Comparison of ENCODE assay signal across 9 cellular contexts in the genomic region with DNA sequence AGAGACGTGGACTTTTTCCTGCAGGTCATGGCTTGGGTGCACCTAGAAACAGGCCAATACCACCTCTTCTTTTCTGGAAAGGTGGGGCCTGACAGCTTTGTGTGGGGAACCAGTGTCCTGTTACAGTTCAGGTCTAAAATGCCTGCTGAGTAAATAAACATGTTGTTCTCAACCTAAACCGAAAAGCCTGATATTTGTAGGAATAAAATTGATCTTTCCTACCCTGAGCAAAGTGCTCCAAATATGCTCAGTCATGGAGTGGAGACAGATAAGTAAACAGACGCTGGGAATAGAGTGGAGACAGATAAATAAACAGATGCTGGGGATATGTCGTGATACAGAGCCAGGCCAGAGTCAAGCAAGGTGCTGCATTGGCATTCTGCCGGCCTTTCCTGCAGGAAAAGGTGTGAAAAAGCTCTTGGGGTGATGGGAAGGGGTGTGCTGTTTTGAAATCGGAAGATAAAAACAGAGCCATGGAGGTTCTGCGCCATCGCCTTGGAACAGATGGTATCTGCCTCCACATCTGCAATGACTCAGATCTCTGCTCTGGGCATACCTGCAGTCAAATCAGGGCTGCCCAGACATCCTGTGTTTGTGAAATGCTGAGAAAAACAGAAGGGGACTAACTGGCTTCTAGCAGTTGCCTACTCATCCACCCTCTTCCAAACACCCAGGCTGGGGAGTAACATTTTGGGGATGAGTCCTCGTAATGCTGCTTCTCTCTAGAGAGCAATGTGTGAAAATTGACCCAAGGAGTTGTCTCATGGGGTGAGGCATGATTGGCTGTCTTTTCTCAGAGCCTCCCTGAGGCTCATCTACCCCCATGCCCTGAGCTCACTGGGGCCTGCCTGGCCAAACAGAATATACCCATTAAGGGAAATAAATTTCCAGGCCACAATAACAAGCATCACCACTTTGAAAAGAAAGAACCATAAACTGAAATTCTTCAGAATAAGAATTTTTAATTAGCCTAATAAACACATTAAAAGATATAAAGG. TPM values are rescaled to one million over a fixed set of nuclear protein-coding genes. Genes with fewer than 3 reads are reported as not detected.
DNase-seq lines count a peak whose midpoint lies in the region; ATAC-seq and TF ChIP-seq lines count a peak whose summit lies in the region.
"Had no signal": no experiment of that assay in that cellular context is flagged by ENCODE, and none has a peak within 500 bp of the region (broad histone marks: within the 10 kb centered on the region; RNA-seq: fewer than 3 reads in every experiment).

No MANE protein-coding gene starts in this region.

- no peaks in the 10 kb centered on the region for H3K79me2 ChIP-seq in Karpas-422 (ENCODE audit: low read length)

- H3K27ac Mint-ChIP-seq in endodermal cell (peak overlapping the region; percentile 76), type B pancreatic cell (no peak overlapping the region)

- WGBS in endodermal cell (ENCODE audit: insufficient coverage in 1 of 2, insufficient read length in 1 of 2), 2 experiments, result 76 to 85% methylated on average over 6 to 8 of the region's 9 CpGs

- TF ChIP-seq CTCF in endodermal cell (conservative IDR thresholded peaks at IDR 0.05) (no peak), type B pancreatic cell (conservative IDR thresholded peaks at IDR 0.05) (no peak)

- H3K27me3 ChIP-seq in endodermal cell (ENCODE audit: control insufficient read depth, insufficient read depth, low read length, poor library complexity, severe bottlenecking) (no peaks in the 10 kb centered on the region), Karpas-422 (ENCODE audit: low read length) (no peaks in the 10 kb centered on the region)

- peaks cover 21% of the 10 kb centered on the region for H3K4me1 Mint-ChIP-seq in endodermal cell
- H3K4me1 Mint-ChIP-seq in type B pancreatic cell (ENCODE audit: unreplicated experiment), result peaks cover 16% of the 10 kb centered on the region

- H3K9me3 Mint-ChIP-seq in endodermal cell (no peaks in the 10 kb centered on the region), type B pancreatic cell (no peaks in the 10 kb centered on the region)

- H2AFZ ChIP-seq in Karpas-422 (ENCODE audit: low read length), result no peak overlapping the region

- H3K36me3 Mint-ChIP-seq in endodermal cell (ENCODE audit: low read depth), result no peaks in the 10 kb centered on the region
- H3K36me3 Mint-ChIP-seq in type B pancreatic cell, result no peaks in the 10 kb centered on the region

- no peaks in the 10 kb centered on the region for H3K9me2 ChIP-seq in Karpas-422 (replicated peaks; ENCODE audit: insufficient read depth, low read length)

- no peak overlapping the region for H3K9ac ChIP-seq in endodermal cell (ENCODE audit: extremely low read depth, low read length, poor library complexity, severe bottlenecking)
- H3K9ac ChIP-seq in Karpas-422 (ENCODE audit: low read length), result no peak overlapping the region; the same call in 1 of the 2 replicates

- no peaks in the 10 kb centered on the region for H3K9me3 ChIP-seq in endodermal cell (ENCODE audit: control insufficient read depth, low read length)
- no peaks in the 10 kb centered on the region for H3K9me3 ChIP-seq in Karpas-422 (ENCODE audit: low read length)

- DNase-seq in COLO668 (lab: John Stamatoyannopoulos, UW; ENCODE audit: unreplicated experiment) (peak; percentile 35), endodermal cell (peak; percentile 68), type B pancreatic cell (ENCODE audit: extremely low spot score, unreplicated experiment) (no peak), left cardiac atrium (no peak), Karpas-422 (no peak), epidermal melanocyte (ENCODE audit: insufficient read length, low spot score) (no peak)

- H3K27me3 Mint-ChIP-seq in endodermal cell (ENCODE audit: insufficient read depth) (no peaks in the 10 kb centered on the region), type B pancreatic cell (no peaks in the 10 kb centered on the region)

- H3K4me1 ChIP-seq in endodermal cell (ENCODE audit: control insufficient read depth, insufficient read depth, low read length) (no peaks in the 10 kb centered on the region), Karpas-422 (ENCODE audit: low read length) (peaks cover 12% of the 10 kb centered on the region)

- no peaks in the 10 kb centered on the region for H4K20me1 ChIP-seq in Karpas-422 (ENCODE audit: insufficient read depth, low read depth, low read length)

- H3K36me3 ChIP-seq in endodermal cell (ENCODE audit: control insufficient read depth, insufficient read depth, low read length) (no peaks in the 10 kb centered on the region), Karpas-422 (ENCODE audit: insufficient read depth, low read length) (no peaks in the 10 kb centered on the region)

- H3K27ac ChIP-seq in endodermal cell (ENCODE audit: low read depth, low read length), result no peak overlapping the region
- no peak overlapping the region for H3K27ac ChIP-seq in Karpas-422 (ENCODE audit: low read length)

- no peak overlapping the region for H3K4me2 ChIP-seq in Karpas-422 (ENCODE audit: low read depth, low read length, poor library complexity, severe bottlenecking)

- H3K4me3 Mint-ChIP-seq in endodermal cell (no peak overlapping the region), type B pancreatic cell (no peak overlapping the region)

- ATAC-seq in GM19328 (IDR thresholded peaks at IDR 0.05; ENCODE audit: unreplicated experiment) (peak; percentile 70), HG03460 (IDR thresholded peaks at IDR 0.05; ENCODE audit: unreplicated experiment) (peak; percentile 88), left cardiac atrium (no peak)

- H3K4me3 ChIP-seq in endodermal cell (ENCODE audit: low read length), result no peak overlapping the region
- H3K4me3 ChIP-seq in Karpas-422 (ENCODE audit: low read length), result no peak overlapping the region
- H3K4me3 ChIP-seq: lung had no signal

- intact Hi-C loops in left cardiac atrium (cut with DNase I), result no loop called here

RNA-seq across cellular contexts. Expression of gene TRPV2, which starts 16.8 kb away (rescaled TPM):
- 1 to 10 TPM in 1 of 2 donors, under 1 TPM in 1; 0.51 to 1.1 TPM for total RNA-seq in endodermal cell
- polyA plus RNA-seq in endodermal cell (2013, experiment 1 of 2), result 1.4 TPM
- polyA plus RNA-seq in endodermal cell (2013, experiment 2 of 2), result 2.1 TPM
- total RNA-seq in type B pancreatic cell (ENCODE audit: low replicate concordance), result 0.52 and 1.7 TPM in 2 replicates
- 10 to 100 TPM; 14.3 to 21.1 TPM for total RNA-seq in left cardiac atrium
- 14.2 and 30.1 TPM in 2 replicates for total RNA-seq in Karpas-422 (2014; rRNA removed; shearing (Covaris generic); ENCODE audit: low replicate concordance)

RNA-seq across cellular contexts. Expression of gene UBB, which starts 17.7 kb away (rescaled TPM):
- total RNA-seq in endodermal cell (1,000 to 10,000 TPM; 1,658 to 1,721 TPM), type B pancreatic cell (ENCODE audit: low replicate concordance) (1,306 and 1,802 TPM in 2 replicates), left cardiac atrium (1,000 to 10,000 TPM; 1,163 to 1,195 TPM)
- 2,166 TPM for polyA plus RNA-seq in endodermal cell (2013, experiment 1 of 2)
- polyA plus RNA-seq in endodermal cell (2013, experiment 2 of 2), result 2,122 TPM
- 1,060 and 1,155 TPM in 2 replicates for total RNA-seq in Karpas-422 (2014; rRNA removed; shearing (Covaris generic); ENCODE audit: low replicate concordance)

RNA-seq across cellular contexts. Expression of gene CENPV, which starts 45.3 kb away (rescaled TPM):
- total RNA-seq in endodermal cell (100 to 1,000 TPM; 109 to 202 TPM), type B pancreatic cell (ENCODE audit: low replicate concordance) (42.9 and 152 TPM in 2 replicates), left cardiac atrium (10 to 100 TPM; 14.4 to 19.8 TPM)
- polyA plus RNA-seq in endodermal cell (2013, experiment 1 of 2), result 391 TPM
- polyA plus RNA-seq in endodermal cell (2013, experiment 2 of 2), result 343 TPM
- 25.6 and 69.7 TPM in 2 replicates for total RNA-seq in Karpas-422 (2014; rRNA removed; shearing (Covaris generic); ENCODE audit: low replicate concordance)

Comparison
In these comparisons a context has a peak if more than half of its experiments do, and no peak if none do; other contexts are left out.
1. DNase-seq: peak in COLO668 (single experiment) and endodermal cell (single experiment); none in type B pancreatic cell (single experiment), left cardiac atrium (single experiment), Karpas-422 (single experiment) and epidermal melanocyte (single experiment).
2. ATAC-seq: peak in GM19328 (single experiment) and HG03460 (single experiment); none in left cardiac atrium (0 of 2).